Comparison of ENCODE assay signal across 7 cellular contexts in the genomic region with DNA sequence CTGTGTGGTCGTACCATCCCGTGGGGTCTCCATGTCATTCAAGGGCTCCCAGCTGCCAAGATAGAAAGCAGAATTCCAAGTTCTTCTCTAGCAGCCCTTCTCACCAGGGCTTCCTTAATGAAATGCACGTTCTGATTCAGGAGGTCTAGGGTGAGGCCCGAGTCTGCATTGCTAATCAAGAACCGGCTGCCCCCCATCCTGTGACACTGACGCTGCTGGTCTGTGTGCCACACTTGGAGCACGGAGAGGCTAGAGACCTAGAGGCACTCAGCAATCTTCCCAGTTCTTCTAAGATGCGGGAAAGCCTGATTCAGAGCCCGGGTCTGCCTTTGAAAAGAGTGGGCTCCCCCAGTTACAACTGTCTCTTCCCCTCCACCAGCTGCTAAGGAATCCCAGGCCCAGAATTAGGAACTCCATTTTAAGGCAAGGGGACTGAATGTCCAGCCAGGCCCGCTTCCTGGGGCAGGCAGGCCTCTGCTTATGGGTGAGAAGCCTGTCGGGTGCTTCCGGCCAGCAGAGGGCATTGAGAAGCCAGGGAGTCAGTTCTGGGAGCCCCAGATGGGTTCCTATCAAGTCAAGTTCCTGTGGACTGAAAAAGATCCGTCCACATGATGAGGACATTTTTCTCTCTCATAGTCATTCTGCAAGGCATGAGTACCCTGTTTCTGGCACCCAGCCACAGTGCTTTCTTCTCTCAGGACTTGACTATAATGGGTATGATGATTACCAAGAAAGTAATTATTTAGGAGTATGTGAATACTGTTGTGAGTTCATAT.
A peak's percentile ranks its signal among the peaks of the same experiment; 100 is the strongest.
DNase-seq lines count a peak whose midpoint lies in the region; ATAC-seq and TF ChIP-seq lines count a peak whose summit lies in the region.

No MANE protein-coding gene starts in this region.

- no peaks in the 10 kb centered on the region for H3K27me3 ChIP-seq in upper lobe of right lung
- H3K27me3 ChIP-seq in CD8-positive, alpha-beta memory T cell (ENCODE audit: insufficient read depth, low read length, poor library complexity, severe bottlenecking), result no peaks in the 10 kb centered on the region

- H3K4me3 ChIP-seq in choroid plexus epithelial cell (ENCODE audit: low read depth, low read length), result no peak overlapping the region
- no peak overlapping the region for H3K4me3 ChIP-seq in upper lobe of right lung
- no peak overlapping the region for H3K4me3 ChIP-seq in CD8-positive, alpha-beta memory T cell (ENCODE audit: low read length)

- H3K4me3 Mint-ChIP-seq in CD8-positive, alpha-beta memory T cell, result no peak overlapping the region

- no peaks in the 10 kb centered on the region for H3K36me3 Mint-ChIP-seq in CD8-positive, alpha-beta memory T cell

- POLR2A ChIA-PET in CD8-positive, alpha-beta memory T cell (lab: Charles Lee), result no interaction called here

- H3K9me3 Mint-ChIP-seq in CD8-positive, alpha-beta memory T cell, result peaks cover 0 to 4% (median 0%) of the 10 kb centered on the region in 5 donors

- ATAC-seq in upper lobe of right lung, result peak; percentile 90

- H3K27ac ChIP-seq in upper lobe of right lung, result no peak overlapping the region
- H3K27ac ChIP-seq in CD8-positive, alpha-beta memory T cell (ENCODE audit: low read depth, low read length), result no peak overlapping the region

- H3K36me3 ChIP-seq in upper lobe of right lung, result no peaks in the 10 kb centered on the region
- no peaks in the 10 kb centered on the region for H3K36me3 ChIP-seq in CD8-positive, alpha-beta memory T cell (ENCODE audit: insufficient read depth, low read length)

- H3K4me1 Mint-ChIP-seq in CD8-positive, alpha-beta memory T cell, result peaks cover 0 to 5% (median 0%) of the 10 kb centered on the region in 3 donors

- TF ChIP-seq CTCF in GM10266 (IDR thresholded peaks at IDR 0.05; ENCODE audit: control insufficient read depth, insufficient read depth, low read depth, missing control alignments), result peak; percentile 6
- TF ChIP-seq CTCF in choroid plexus epithelial cell (conservative IDR thresholded peaks at IDR 0.05; ENCODE audit: low read depth, low read length), result peak; percentile 84
- TF ChIP-seq CTCF in upper lobe of right lung (IDR thresholded peaks at IDR 0.05), result peak; percentile 65

- H3K27ac Mint-ChIP-seq in CD8-positive, alpha-beta memory T cell, result no peak overlapping the region

- no peaks in the 10 kb centered on the region for H3K9me3 ChIP-seq in upper lobe of right lung
- no peaks in the 10 kb centered on the region for H3K9me3 ChIP-seq in CD8-positive, alpha-beta memory T cell (ENCODE audit: low read length)

- CTCF ChIA-PET in CD8-positive, alpha-beta memory T cell (lab: Charles Lee), result no interaction called here

- no peak for DNase-seq in GM10266 (ENCODE audit: extremely low spot score)
- peak; percentile 47 for DNase-seq in NCI-H2196 treated with DMSO at 0.1 percent for 48 hours (lab: John Stamatoyannopoulos, UW; ENCODE audit: unreplicated experiment)
- DNase-seq in choroid plexus epithelial cell (ENCODE audit: low read depth), result peak; percentile 94
- DNase-seq in left kidney (ENCODE audit: low read depth, low spot score), result peak; percentile 68
- peak; percentile 82 for DNase-seq in upper lobe of right lung
- no peak for DNase-seq in CD8-positive, alpha-beta memory T cell
- DNase-seq in stimulated activated naive CD4-positive, alpha-beta T cell treated with Interleukin-2 at 50 U/mL for 16 hours (lab: John Stamatoyannopoulos, UW), result no peak

- intact Hi-C loops in upper lobe of right lung (cut with DNase I), result no loop called here

- H3K4me1 ChIP-seq in upper lobe of right lung, result no peaks in the 10 kb centered on the region
- no peaks in the 10 kb centered on the region for H3K4me1 ChIP-seq in CD8-positive, alpha-beta memory T cell (ENCODE audit: insufficient read depth, low read length)

- H3K27me3 Mint-ChIP-seq in CD8-positive, alpha-beta memory T cell, result peaks cover 3 to 7% of the 10 kb centered on the region in 2 donors

Comparison
In these comparisons a context has a peak if more than half of its experiments do, and no peak if none do; other contexts are left out.
1. DNase-seq: peak in NCI-H2196 treated with DMSO at 0.1 percent for 48 hours (single experiment), choroid plexus epithelial cell (single experiment), left kidney (single experiment) and upper lobe of right lung (single experiment); none in GM10266 (single experiment), CD8-positive, alpha-beta memory T cell (0 of 5) and stimulated activated naive CD4-positive, alpha-beta T cell treated with Interleukin-2 at 50 U/mL for 16 hours (single experiment).
2. CTCF ChIP-seq: peak in every context shown above with its lines; median percentile 84 in choroid plexus epithelial cell; 65 in upper lobe of right lung; 6 in GM10266.